ENCODE assay signal across 2 cellular contexts in the genomic region with DNA sequence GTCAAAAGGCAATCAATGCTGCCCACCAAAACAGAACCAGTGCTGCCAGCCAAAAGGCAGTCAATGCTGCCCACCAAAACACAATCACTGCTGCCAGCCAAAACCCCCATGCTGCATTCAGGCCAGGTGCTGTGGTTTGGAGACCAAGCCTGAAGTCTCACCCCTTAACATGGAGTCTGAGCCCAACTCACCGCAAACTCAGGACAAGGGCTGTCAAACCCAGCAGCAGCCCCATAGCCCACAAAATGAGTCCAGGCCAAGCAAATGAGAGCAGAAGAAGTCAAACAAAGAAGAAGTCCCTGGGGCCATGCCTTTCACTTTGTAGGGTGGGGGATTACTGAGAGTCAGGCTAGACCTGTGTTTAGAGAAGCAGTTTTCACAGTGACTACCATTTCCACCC.
TF ChIP-seq lines count a peak whose summit lies in the region.

No MANE protein-coding gene starts in this region.

TF ChIP-seq in SK-N-SH, 30 proteins besides CTCF, POLR2A, EP300 and RAD21 (continued from another document):
- no peak for TF ChIP-seq SMC3 (IDR thresholded peaks at IDR 0.05; ENCODE audit: low read depth, low read length)
- TF ChIP-seq REST (IDR thresholded peaks at IDR 0.05; ENCODE audit: low read depth, low read length) = no peak
- no peak for TF ChIP-seq NRF1 (IDR thresholded peaks at IDR 0.05; ENCODE audit: low read depth, low read length)
- no peak for TF ChIP-seq YY1 (IDR thresholded peaks at IDR 0.05; ENCODE audit: low read depth)
- no peak for TF ChIP-seq FOSL2 (IDR thresholded peaks at IDR 0.05; ENCODE audit: borderline replicate concordance, low read depth)
- no peak for TF ChIP-seq MEF2A (IDR thresholded peaks at IDR 0.05; ENCODE audit: borderline replicate concordance, low read depth)
- TF ChIP-seq TAF1 (IDR thresholded peaks at IDR 0.05; ENCODE audit: borderline replicate concordance, low read depth, low read length) = no peak
- TF ChIP-seq NFIC (IDR thresholded peaks at IDR 0.05; ENCODE audit: borderline replicate concordance) = no peak

TF ChIP-seq in SK-N-SH treated with all-trans-retinoic acid at 6 μM for 48 hours, 23 proteins besides CTCF, POLR2A, EP300 and RAD21 (continued from another document):
- TF ChIP-seq TCF4 (CRISPR knock-in tag; IDR thresholded peaks at IDR 0.05; ENCODE audit: borderline replicate concordance) = no peak
